ENCODE assay signal across 20 cellular contexts in the genomic region with DNA sequence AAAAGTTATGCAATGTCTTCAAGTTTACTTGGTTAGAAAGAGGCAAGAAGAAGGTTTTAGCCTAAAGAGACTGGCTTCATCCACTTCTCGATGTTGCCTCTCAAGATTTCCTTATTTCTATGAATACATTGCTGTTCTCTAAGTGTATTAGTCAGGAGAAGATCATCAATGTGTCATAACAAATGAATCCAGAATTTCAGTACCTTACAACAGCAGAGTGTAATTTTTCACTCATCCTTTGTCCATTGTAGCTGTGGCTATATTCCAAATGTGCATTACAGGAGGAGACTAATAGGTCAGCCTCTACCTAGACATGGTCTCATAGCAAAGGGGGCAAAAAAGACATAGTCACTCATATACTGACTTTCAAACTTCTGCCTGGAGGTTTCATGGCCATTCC.
"Had no signal": no experiment of that assay in that cellular context is flagged by ENCODE, and none has a peak within 500 bp of the region (broad histone marks: within the 10 kb centered on the region; RNA-seq: fewer than 3 reads in every experiment).

No MANE protein-coding gene starts in this region.

- H3K4me1 ChIP-seq: pancreas, thyroid gland, vagina had no signal

- H3K27me3 ChIP-seq: brain microvascular endothelial cell, pancreas, thyroid gland, vagina had no signal

- DNase-seq: activated CD4-positive, alpha-beta T cell treated with anti-CD3 and anti-CD28 coated beads for 4 hours; activated CD8-positive, alpha-beta T cell treated with anti-CD3 and anti-CD28 coated beads for 36 hours; activated gamma-delta T cell; activated T-cell treated with anti-CD3 and anti-CD28 coated beads, Interleukin-2, amount 50 U/mL, for 4 hours; amniotic stem cell; brain microvascular endothelial cell; effector memory CD4-positive, alpha-beta T cell; hippocampal formation; kidney; left ventricle myocardium superior; mucosa of descending colon; naive thymus-derived CD4-positive, alpha-beta T cell; pancreas; stimulated activated CD4-positive, alpha-beta T cell treated with anti-CD3 and anti-CD28 coated beads, Interleukin-12 subunit alpha, Interleukin-12 subunit beta, amount 100 ng/mL, for 4 hours; stimulated activated CD4-positive, alpha-beta T cell treated with anti-CD3 and anti-CD28 coated beads, Interleukin-2, amount 100 ng/mL, for 24 hours; T-helper 17 cell; thyroid gland had no signal

- H3K9me3 ChIP-seq: pancreas, thyroid gland, vagina had no signal

- H3K27ac ChIP-seq: brain microvascular endothelial cell, pancreas, thyroid gland, vagina had no signal

- FAIRE-seq: kidney, pancreas had no signal

- ATAC-seq: activated CD8-positive, alpha-beta T cell treated with anti-CD3 and anti-CD28 coated beads for 36 hours; activated naive CD4-positive, alpha-beta T cell treated with anti-CD3 and anti-CD28 coated beads, Interleukin-2, amount 50 U/mL, for 72 hours; activated T-cell treated with anti-CD3 and anti-CD28 coated beads, Interleukin-2, amount 50 U/mL, for 4 hours; left ventricle myocardium superior; mucosa of descending colon; naive thymus-derived CD4-positive, alpha-beta T cell; pancreas; stimulated activated effector memory CD8-positive, alpha-beta T cell treated with anti-CD3 and anti-CD28 coated beads, Interleukin-12 subunit alpha, Interleukin-12 subunit beta, amount 100 ng/mL, for 72 hours; T-helper 17 cell had no signal

- H3K4me3 ChIP-seq: mucosa of descending colon, pancreas, thyroid gland, vagina had no signal

- H3K36me3 ChIP-seq: brain microvascular endothelial cell, pancreas, thyroid gland, vagina had no signal
